In genomic region chr20:41862476-41862875, GRCh38 we compare ENCODE assay signal across 28 cellular contexts.
"Had no signal": no experiment of that assay in that cellular context is flagged by ENCODE, and none has a peak within 500 bp of the region (broad histone marks: within the 10 kb centered on the region; RNA-seq: fewer than 3 reads in every experiment).

No MANE protein-coding gene starts in this region.

- H3K36me3 ChIP-seq: brain microvascular endothelial cell, MG63, SJCRH30 had no signal

- H3K27me3 ChIP-seq: brain microvascular endothelial cell, MG63, SJCRH30 had no signal

- H3K4me3 ChIP-seq: MG63, SJCRH30 had no signal

- H3K9ac ChIP-seq: SK-N-SH had no signal

- H3K9me3 ChIP-seq: MG63, SK-N-SH had no signal

- H3K36me3 Mint-ChIP-seq: activated naive CD4-positive, alpha-beta T cell treated with anti-CD3 and anti-CD28 coated beads, Interleukin-2, amount 50 U/mL, for 24 hours; IgD-negative memory B cell had no signal

- ATAC-seq: activated CD8-positive, alpha-beta T cell treated with anti-CD3 and anti-CD28 coated beads, Interleukin-2, amount 10 ng/mL, durations not matched to agents 7 days and 5 days; Panc1 had no signal

- H3K4me2 ChIP-seq: SK-N-SH had no signal

- H3K4me3 Mint-ChIP-seq: activated CD8-positive, alpha-beta T cell treated with anti-CD3 and anti-CD28 coated beads, Interleukin-2, amount 10 ng/mL, durations not matched to agents 7 days and 5 days; activated naive CD4-positive, alpha-beta T cell treated with anti-CD3 and anti-CD28 coated beads, Interleukin-2, amount 50 U/mL, for 24 hours; activated T-helper 1 cell treated with anti-CD3 and anti-CD28 coated beads, Interleukin-12 subunit alpha, Interleukin-12 subunit beta, Interleukin-2, Interleukin-4 antibody, amounts not matched to agents 30 ng/mL and 10 ng/mL and 1 ng/mL, durations not matched to agents 14 hours and 24 hours and 36 hours; IgD-negative memory B cell had no signal

- H3K27me3 Mint-ChIP-seq: activated naive CD4-positive, alpha-beta T cell treated with anti-CD3 and anti-CD28 coated beads, Interleukin-2, amount 50 U/mL, for 24 hours; IgD-negative memory B cell had no signal

- H3K9me2 ChIP-seq: SK-N-SH had no signal

- H3K9me3 Mint-ChIP-seq: activated naive CD4-positive, alpha-beta T cell treated with anti-CD3 and anti-CD28 coated beads, Interleukin-2, amount 50 U/mL, for 24 hours; activated T-helper 1 cell treated with anti-CD3 and anti-CD28 coated beads, Interleukin-12 subunit alpha, Interleukin-12 subunit beta, Interleukin-2, Interleukin-4 antibody, amounts not matched to agents 30 ng/mL and 10 ng/mL and 1 ng/mL, durations not matched to agents 14 hours and 24 hours and 36 hours had no signal

- DNase-seq: activated CD4-positive, alpha-beta T cell treated with anti-CD3 and anti-CD28 coated beads for 48 hours; activated CD4-positive, alpha-beta T cell treated with anti-CD3 and anti-CD28 coated beads, Interleukin-2, amount 50 U/mL, for 4 hours; activated CD4-positive, CD25-positive, alpha-beta regulatory T cell treated with anti-CD3 and anti-CD28 coated beads, Interleukin-2, amount 50 U/mL, for 72 hours; activated CD8-positive, alpha-beta memory T cell treated with anti-CD3 and anti-CD28 coated beads, Interleukin-2, amount 50 U/mL, for 48 hours; activated CD8-positive, alpha-beta T cell treated with anti-CD3 and anti-CD28 coated beads, Interleukin-2, amount 10 ng/mL, durations not matched to agents 7 days and 5 days; activated effector memory CD4-positive, alpha-beta T cell treated with Interleukin-2 at 50 U/mL for 16 hours; activated naive CD4-positive, alpha-beta T cell; activated T-cell treated with anti-CD3 and anti-CD28 coated beads, Interleukin-2, amount 50 U/mL, for 1 hour; aorta; brain microvascular endothelial cell; KG1; MG63; MV-4-11; NCI-H1092 treated with DMSO at 0.1 percent for 48 hours; NCI-H1417 treated with DMSO at 0.1 percent for 48 hours; NCI-H1694; NCI-H2029; NCI-H345; NCI-H510A; NCI-H526 treated with DMSO at 0.1 percent for 48 hours; Right ventricle myocardium superior; RPMI8226; SK-N-SH had no signal

- H3K27ac ChIP-seq: brain microvascular endothelial cell, SJCRH30 had no signal

- H3K4me1 Mint-ChIP-seq: activated naive CD4-positive, alpha-beta T cell treated with anti-CD3 and anti-CD28 coated beads, Interleukin-2, amount 50 U/mL, for 24 hours; IgD-negative memory B cell had no signal
